Comparison of ENCODE assay signal across 8 cellular contexts in genomic region chr2:36650031-36650430, GRCh38. TPM values are rescaled to one million over a fixed set of nuclear protein-coding genes. Genes with fewer than 3 reads are reported as not detected.
DNase-seq lines count a peak whose midpoint lies in the region; ATAC-seq, FAIRE-seq and TF ChIP-seq lines count a peak whose summit lies in the region.

No MANE protein-coding gene starts in this region.

- no peaks in the 10 kb centered on the region for H3K9me1 ChIP-seq in K562 (ENCODE audit: control insufficient read depth, insufficient read depth, low read length)

- DNase-seq in GM12865 (ENCODE audit: low read depth) (peak; percentile 70), HT1080 (ENCODE audit: low read depth) (peak; percentile 89), K562 (ENCODE audit: extremely low read depth in 1 of 4, low spot score in 3 of 4) (peak in 2 of 4 experiments; percentile 8 to 24), NCI-H1694 treated with DMSO at 0.1 percent for 48 hours (lab: John Stamatoyannopoulos, UW) (no peak), right atrium auricular region (ENCODE audit: low spot score) (no peak), heart left ventricle (no peak)

- in situ Hi-C loops in K562 (cut with MboI), result no loop called here

- WGBS in K562 (ENCODE audit: insufficient coverage, low coverage, missing lambda C conversion rate), result 0% methylated on average over 2 of the region's 2 CpGs
- 60 to 83% (median 78%) methylated on average over 2 of the region's 2 CpGs for WGBS in heart left ventricle, 4 donors

- TF ChIP-seq EP300 in K562 (IDR thresholded peaks at IDR 0.05; ENCODE audit: low read length), result no peak

- no peaks in the 10 kb centered on the region for H3K79me2 ChIP-seq in K562 (ENCODE audit: control insufficient read depth, insufficient read depth, low read length)

- POLR2A ChIA-PET in K562 (lab: Yijun Ruan, JAX), result interaction anchor here (0.7 to 0.9 kb wide), 2 partner anchors 8 to 731 kb away, joined by 3 to 4 read pairs; no protein-coding TSS in a partner anchor

- H3K4me3 ChIP-seq in GM12865 (ENCODE audit: low read depth, low read length) (no peak overlapping the region), K562 (no peak overlapping the region), skeletal muscle tissue (ENCODE audit: low read length in 3 of 3) (peak overlapping the region in 1 of 3 donors; percentile 29), right atrium auricular region (no peak overlapping the region), heart left ventricle (no peak overlapping the region)

- no peak for TF ChIP-seq RAD21 in K562 (CRISPR knock-in tag; conservative IDR thresholded peaks at IDR 0.05 in 1 of 2, IDR thresholded peaks at IDR 0.05 in 1 of 2)

- no peak for TF ChIP-seq POLR2A in K562 (conservative IDR thresholded peaks at IDR 0.05)
- no peak for TF ChIP-seq POLR2A in heart left ventricle (IDR thresholded peaks at IDR 0.05)

- FAIRE-seq in K562 (lab: Jason Lieb, UNC), result no peak

- H3K27me3 ChIP-seq in K562 (ENCODE audit: control insufficient read depth in 2 of 2, insufficient read depth in 2 of 2, low read length in 2 of 2), result no peaks in the 10 kb centered on the region
- no peaks in the 10 kb centered on the region for H3K27me3 ChIP-seq in skeletal muscle tissue (ENCODE audit: control insufficient read depth in 3 of 3, insufficient read depth in 3 of 3, low read length in 3 of 3)
- H3K27me3 ChIP-seq in right atrium auricular region, result no peaks in the 10 kb centered on the region
- no peaks in the 10 kb centered on the region for H3K27me3 ChIP-seq in heart left ventricle

- no peaks in the 10 kb centered on the region; a peak in 1 of 5 replicates for H3K4me1 ChIP-seq in K562 (replicated peaks in 1 of 2; ENCODE audit: control insufficient read depth in 2 of 2, insufficient read depth in 2 of 2, low read length in 2 of 2)
- peaks cover 9 to 17% (median 10%) of the 10 kb centered on the region in 3 donors for H3K4me1 ChIP-seq in skeletal muscle tissue (ENCODE audit: control insufficient read depth in 3 of 3, insufficient read depth in 3 of 3, low read length in 3 of 3)
- no peaks in the 10 kb centered on the region for H3K4me1 ChIP-seq in right atrium auricular region
- peaks cover 0 to 2% (median 0%) of the 10 kb centered on the region in 12 donors for H3K4me1 ChIP-seq in heart left ventricle

- H3K9me3 ChIP-seq in K562 (replicated peaks; ENCODE audit: control insufficient read depth, insufficient read depth, low read depth, low read length) (no peaks in the 10 kb centered on the region), skeletal muscle tissue (ENCODE audit: control insufficient read depth in 3 of 3, low read length in 3 of 3) (peaks cover 0 to 5% (median 4%) of the 10 kb centered on the region in 3 donors), right atrium auricular region (no peaks in the 10 kb centered on the region), heart left ventricle (peaks cover 0 to 12% (median 2%) of the 10 kb centered on the region in 12 donors)

- H4K20me1 ChIP-seq in K562 (replicated peaks; ENCODE audit: control insufficient read depth, insufficient read depth, low read length), result no peaks in the 10 kb centered on the region

- H3K36me3 ChIP-seq in K562 (ENCODE audit: control insufficient read depth, insufficient read depth, low read length) (no peaks in the 10 kb centered on the region), skeletal muscle tissue (ENCODE audit: control insufficient read depth in 3 of 3, insufficient read depth in 3 of 3, low read length in 3 of 3) (no peaks in the 10 kb centered on the region), right atrium auricular region (no peaks in the 10 kb centered on the region), heart left ventricle (no peaks in the 10 kb centered on the region)

- CTCF ChIA-PET in K562 (lab: Yijun Ruan, JAX; ENCODE audit: low intra/inter-chr PET ratio), result no interaction called here

- intact Hi-C loops in K562 (cut with micrococcal nuclease), result no loop called here
- intact Hi-C loops in heart left ventricle (cut with DNase I), result loop anchor here in 1 of 10 donors (10.0 kb wide), 1 partner anchor 115 kb away; no protein-coding TSS in a partner anchor

- TF ChIP-seq CTCF in GM12865 (IDR thresholded peaks at IDR 0.05; ENCODE audit: insufficient read depth, low read depth, low read length, missing control alignments) (no peak), K562 (IDR thresholded peaks at IDR 0.05 in 2 of 3, conservative IDR thresholded peaks at IDR 0.05 in 1 of 3; ENCODE audit: insufficient read depth in 2 of 3, low read depth in 1 of 3, low read length in 3 of 3) (no peak), right atrium auricular region (IDR thresholded peaks at IDR 0.05) (no peak), heart left ventricle (IDR thresholded peaks at IDR 0.05) (no peak)

- BruUV-seq in K562 (replicated peaks; lab: Mats Ljungman, UMichigan), result no TSS peak

- H3K4me2 ChIP-seq in K562 (ENCODE audit: insufficient read depth, low read length), result no peak overlapping the region

- H2AFZ ChIP-seq in K562 (ENCODE audit: low read depth, low read length), result peak overlapping the region; percentile 57; the same call in 1 of the 2 replicates

- H3K27ac ChIP-seq in K562 (ENCODE audit: extremely low read depth, low read depth, low read length) (peak overlapping the region; percentile 6; the same call in 1 of the 3 replicates), skeletal muscle tissue (ENCODE audit: low read depth, low read length) (peak overlapping the region; percentile 68), right atrium auricular region (no peak overlapping the region), heart left ventricle (no peak overlapping the region)

- peak; percentile 63 for ATAC-seq in GM21737 (IDR thresholded peaks at IDR 0.05; ENCODE audit: unreplicated experiment)
- ATAC-seq in K562, result peak; percentile 80
- ATAC-seq in heart left ventricle, result no peak

- H3K9ac ChIP-seq in K562 (ENCODE audit: insufficient read depth in 1 of 2, low read depth in 2 of 2, low read length in 2 of 2), result no peak overlapping the region
- peak overlapping the region in 1 of 3 donors; percentile 54 for H3K9ac ChIP-seq in skeletal muscle tissue (ENCODE audit: low read depth in 1 of 3, low read length in 3 of 3)

TF ChIP-seq in K562, 482 proteins besides CTCF, POLR2A, EP300 and RAD21 (continues in another document):
- TF ChIP-seq MEIS2 (IDR thresholded peaks at IDR 0.05; ENCODE audit: partially characterized antibody) (peak; percentile 18), KDM1A (IDR thresholded peaks at IDR 0.05) (no peak)

RNA-seq across cellular contexts. Expression of gene VIT, which starts 46.5 kb away (rescaled TPM):
- not detected in 2 replicates for total RNA-seq in HT1080 (2014; rRNA removed; shearing (Covaris generic))
- polyA plus RNA-seq in HT1080 (2015; cell fraction: cytosol; rRNA removed), result not detected in 2 replicates
- polyA plus RNA-seq in HT1080 (2015; cell fraction: nucleus; rRNA removed), result not detected in 2 replicates
- not detected in 2 replicates for total RNA-seq in K562 (2011; cell fraction: chromatin; rRNA removed; ENCODE audit: low replicate concordance)
- total RNA-seq in K562 (2011; cell fraction: nucleolus; rRNA removed), result not detected in 2 replicates
- total RNA-seq in K562 (2011; cell fraction: nucleoplasm; rRNA removed), result not detected in 2 replicates
- total RNA-seq in K562 (2014; rRNA removed), result not detected in 2 replicates
- total RNA-seq in K562 (2014; rRNA removed; fragmentation: Illumina TruSeq; extraction: Trizol), result not detected in 2 replicates
- not detected in 2 replicates for total RNA-seq in K562 (2015; rRNA removed; fragmentation: Illumina TruSeq; extraction: Trizol)
- total RNA-seq in K562 (2021), result not detected in 2 replicates
- not detected in 2 replicates for polyA plus RNA-seq in K562 (2011; rRNA removed)
- polyA plus RNA-seq in K562 (2011; cell fraction: cytosol; rRNA removed), result not detected in 2 replicates
- not detected in 2 replicates for polyA plus RNA-seq in K562 (2011; cell fraction: nucleus; rRNA removed)
- polyA plus RNA-seq in K562 (2012), result not detected in 2 replicates
- polyA plus RNA-seq in K562 (2014; fragmentation: Illumina TruSeq; extraction: Trizol), result not detected in 2 replicates
- not detected for polyA plus RNA-seq in K562 (2014; fragmentation: Nextera tagmentation; extraction: Ambion mirVana)
- not detected in 2 replicates for polyA plus RNA-seq in K562 (2014; rRNA removed)
- polyA minus RNA-seq in K562 (2011; rRNA and poly(A)+ RNA removed), result not detected in 2 replicates
- not detected in 2 replicates for polyA minus RNA-seq in K562 (2011; cell fraction: cytosol; rRNA and poly(A)+ RNA removed)
- polyA minus RNA-seq in K562 (2011; cell fraction: nucleus; rRNA and poly(A)+ RNA removed), result not detected in 2 replicates
- 6.8 TPM for total RNA-seq in skeletal muscle tissue
- total RNA-seq in right atrium auricular region, result 10 to 100 TPM; 12.3 to 16.9 TPM
- total RNA-seq in heart left ventricle, result 10 to 100 TPM in 2 of 9 donors, 1 to 10 TPM in 7; 1.1 to 34.9 (median 6.8) TPM
- polyA plus RNA-seq in heart left ventricle, result 1 to 10 TPM; 1.0 to 3.2 TPM

RNA-seq across cellular contexts. Expression of gene FEZ2, which starts 52.1 kb away (rescaled TPM):
- total RNA-seq in HT1080 (2014; rRNA removed; shearing (Covaris generic)), result 39.3 and 42.4 TPM in 2 replicates
- polyA plus RNA-seq in HT1080 (2015; cell fraction: cytosol; rRNA removed), result 56.3 and 63.4 TPM in 2 replicates
- polyA plus RNA-seq in HT1080 (2015; cell fraction: nucleus; rRNA removed), result 53.3 and 57.5 TPM in 2 replicates
- total RNA-seq in K562 (2011; cell fraction: chromatin; rRNA removed; ENCODE audit: low replicate concordance), result 20.5 and 72.9 TPM in 2 replicates
- total RNA-seq in K562 (2011; cell fraction: nucleolus; rRNA removed), result 7.5 and 10.5 TPM in 2 replicates
- 30.0 and 48.2 TPM in 2 replicates for total RNA-seq in K562 (2011; cell fraction: nucleoplasm; rRNA removed)
- total RNA-seq in K562 (2014; rRNA removed) (19.7 and 20.0 TPM in 2 replicates), K562 (2014; rRNA removed; fragmentation: Illumina TruSeq; extraction: Trizol) (28.8 and 42.9 TPM in 2 replicates), K562 (2015; rRNA removed; fragmentation: Illumina TruSeq; extraction: Trizol) (28.3 and 28.7 TPM in 2 replicates), K562 (2021) (19.2 and 20.1 TPM in 2 replicates), skeletal muscle tissue (61.6 TPM), right atrium auricular region (10 to 100 TPM; 30.3 to 81.5 TPM), heart left ventricle (10 to 100 TPM; 39.4 to 55.4 (median 50.2) TPM)
- polyA plus RNA-seq in K562 (2011; rRNA removed) (29.7 and 35.5 TPM in 2 replicates), K562 (2014; fragmentation: Illumina TruSeq; extraction: Trizol) (20.9 and 23.8 TPM in 2 replicates), K562 (2014; fragmentation: Nextera tagmentation; extraction: Ambion mirVana) (10 to 100 TPM in 1 of 2 experiments, 1 to 10 TPM in 1; 9.9 to 10.8 TPM), K562 (2014; rRNA removed) (16.6 and 17.3 TPM in 2 replicates), heart left ventricle (10 to 100 TPM; 26.5 to 29.8 TPM)
- 5.4 and 14.7 TPM in 2 replicates for polyA plus RNA-seq in K562 (2011; cell fraction: cytosol; rRNA removed)
- polyA plus RNA-seq in K562 (2011; cell fraction: nucleus; rRNA removed), result 11.1 and 17.5 TPM in 2 replicates
- polyA plus RNA-seq in K562 (2012), result 18.8 and 23.4 TPM in 2 replicates
- 40.5 and 45.0 TPM in 2 replicates for polyA minus RNA-seq in K562 (2011; rRNA and poly(A)+ RNA removed)
- polyA minus RNA-seq in K562 (2011; cell fraction: cytosol; rRNA and poly(A)+ RNA removed), result 7.8 and 15.2 TPM in 2 replicates
- polyA minus RNA-seq in K562 (2011; cell fraction: nucleus; rRNA and poly(A)+ RNA removed), result 21.0 and 39.5 TPM in 2 replicates

Comparison
In these comparisons a context has a peak if more than half of its experiments do, and no peak if none do; other contexts are left out.
1. DNase-seq: peak in GM12865 (single experiment) and HT1080 (single experiment); none in NCI-H1694 treated with DMSO at 0.1 percent for 48 hours (single experiment), right atrium auricular region (single experiment) and heart left ventricle (0 of 5).
2. ATAC-seq: peak in GM21737 (single experiment) and K562 (single experiment); none in heart left ventricle (0 of 4).
3. H3K27ac ChIP-seq: peak in K562 (single experiment) and skeletal muscle tissue (single experiment); none in right atrium auricular region (0 of 2) and heart left ventricle (0 of 12).